In genomic region chr19:38869836-38870607, GRCh38 we compare ENCODE assay signal across 8 cellular contexts. TPM values are rescaled to one million over a fixed set of nuclear protein-coding genes. Genes with fewer than 3 reads are reported as not detected.
A peak's percentile ranks its signal among the peaks of the same experiment; 100 is the strongest.
DNase-seq lines count a peak whose midpoint lies in the region; ATAC-seq and TF ChIP-seq lines count a peak whose summit lies in the region.

No MANE protein-coding gene starts in this region.

- WGBS in thyroid gland, 2 donors: 50 to 51% methylated on average over 23 to 24 of the region's 62 CpGs

- H3K36me3 ChIP-seq in parathyroid adenoma (ENCODE audit: control insufficient read depth, insufficient read depth, low read length): no peaks in the 10 kb centered on the region
- no peaks in the 10 kb centered on the region for H3K36me3 ChIP-seq in thyroid gland

- peak overlapping the region; percentile 95 for H3K4me2 ChIP-seq in parathyroid adenoma (ENCODE audit: low read length)

- H3K27me3 ChIP-seq in parathyroid adenoma (ENCODE audit: control insufficient read depth, insufficient read depth, low read length): no peaks in the 10 kb centered on the region
- no peaks in the 10 kb centered on the region for H3K27me3 ChIP-seq in thyroid gland

- DNase-seq in activated naive CD4-positive, alpha-beta T cell treated with anti-CD3 and anti-CD28 coated beads, Interleukin-2, amount 50 U/mL, for 16 hours: peak; percentile 95
- DNase-seq in head of caudate nucleus: peak; percentile 53 to 93 (median 83)
- DNase-seq in thyroid gland: peak; percentile 90 to 92
- no peak for DNase-seq in SK-N-DZ (ENCODE audit: low spot score)

- H3K79me2 ChIP-seq in parathyroid adenoma: no peaks in the 10 kb centered on the region

- no peak overlapping the region for H3K9ac ChIP-seq in parathyroid adenoma

- TF ChIP-seq CTCF in parathyroid adenoma (IDR thresholded peaks at IDR 0.05) (peak; percentile 88), thyroid gland (IDR thresholded peaks at IDR 0.05) (peak; percentile 50 to 92 (median 88))

- peak overlapping the region; percentile 74 for H2AFZ ChIP-seq in parathyroid adenoma

- TF ChIP-seq POLR2A in Raji (IDR thresholded peaks at IDR 0.05; ENCODE audit: insufficient read depth, low read depth, low read length) (peak; percentile 53), thyroid gland (IDR thresholded peaks at IDR 0.05) (no peak)

- H3K4me3 ChIP-seq in parathyroid adenoma (ENCODE audit: low read depth, low read length): peak overlapping the region; percentile 55
- H3K4me3 ChIP-seq in thyroid gland (replicated peaks in 1 of 3): peak overlapping the region in 2 of 3 donors; percentile 19 to 33

- H3K4me1 ChIP-seq in parathyroid adenoma: peaks cover 2% of the 10 kb centered on the region
- peaks cover 9 to 14% of the 10 kb centered on the region in 2 donors for H3K4me1 ChIP-seq in thyroid gland

- intact Hi-C loops in head of caudate nucleus (cut with DNase I) (no loop called here), thyroid gland (cut with DNase I) (no loop called here)

- ATAC-seq in GM18498 (IDR thresholded peaks at IDR 0.05; ENCODE audit: unreplicated experiment) (peak; percentile 71), HG03097 (IDR thresholded peaks at IDR 0.05; ENCODE audit: low FRiP score, unreplicated experiment) (peak; percentile 56)

- H3K9me3 ChIP-seq in parathyroid adenoma (ENCODE audit: control insufficient read depth, low read length) (no peaks in the 10 kb centered on the region), thyroid gland (no peaks in the 10 kb centered on the region)

- no peak overlapping the region for H3K27ac ChIP-seq in parathyroid adenoma
- H3K27ac ChIP-seq in thyroid gland: peak overlapping the region in 2 of 3 donors; percentile 55 to 65

RNA-seq across cellular contexts. Expression of gene RINL, which starts 8.1 kb away (rescaled TPM):
- total RNA-seq in thyroid gland: 10 to 100 TPM in 3 of 4 donors, 1 to 10 TPM in 1; 6.4 to 18.7 (median 13.5) TPM
- 4.5 and 5.5 TPM in 2 replicates for polyA plus RNA-seq in SK-N-DZ (2014; cell fraction: cytosol; rRNA removed)
- polyA plus RNA-seq in SK-N-DZ (2014; cell fraction: nucleus; rRNA removed): 3.8 and 5.1 TPM in 2 replicates

RNA-seq across cellular contexts. Expression of gene HNRNPL, which starts 20.2 kb away (rescaled TPM):
- 100 to 1,000 TPM; 181 to 247 (median 232) TPM for total RNA-seq in thyroid gland
- polyA plus RNA-seq in SK-N-DZ (2014; cell fraction: cytosol; rRNA removed): 252 and 301 TPM in 2 replicates
- polyA plus RNA-seq in SK-N-DZ (2014; cell fraction: nucleus; rRNA removed): 265 and 301 TPM in 2 replicates

RNA-seq across cellular contexts. Expression of gene SIRT2, which starts 29.4 kb away (rescaled TPM):
- 100 to 1,000 TPM in 1 of 4 donors, 10 to 100 TPM in 3; 69.6 to 107 (median 90.7) TPM for total RNA-seq in thyroid gland
- 34.3 and 37.5 TPM in 2 replicates for polyA plus RNA-seq in SK-N-DZ (2014; cell fraction: cytosol; rRNA removed)
- 35.9 and 43.8 TPM in 2 replicates for polyA plus RNA-seq in SK-N-DZ (2014; cell fraction: nucleus; rRNA removed)

RNA-seq across cellular contexts. Expression of gene NFKBIB, which starts 29.7 kb away (rescaled TPM):
- total RNA-seq in thyroid gland: 10 to 100 TPM; 18.6 to 23.7 (median 21.2) TPM
- 16.9 and 31.9 TPM in 2 replicates for polyA plus RNA-seq in SK-N-DZ (2014; cell fraction: cytosol; rRNA removed)
- 9.1 and 12.6 TPM in 2 replicates for polyA plus RNA-seq in SK-N-DZ (2014; cell fraction: nucleus; rRNA removed)

RNA-seq across cellular contexts. Expression of gene ECH1, which starts 38.4 kb away (rescaled TPM):
- 100 to 1,000 TPM in 3 of 4 donors, 10 to 100 TPM in 1; 89.3 to 131 (median 130) TPM for total RNA-seq in thyroid gland
- polyA plus RNA-seq in SK-N-DZ (2014; cell fraction: cytosol; rRNA removed): 41.5 and 44.5 TPM in 2 replicates
- 25.2 and 62.0 TPM in 2 replicates for polyA plus RNA-seq in SK-N-DZ (2014; cell fraction: nucleus; rRNA removed)
